ENCODE assay signal across 26 cellular contexts in the genomic region with DNA sequence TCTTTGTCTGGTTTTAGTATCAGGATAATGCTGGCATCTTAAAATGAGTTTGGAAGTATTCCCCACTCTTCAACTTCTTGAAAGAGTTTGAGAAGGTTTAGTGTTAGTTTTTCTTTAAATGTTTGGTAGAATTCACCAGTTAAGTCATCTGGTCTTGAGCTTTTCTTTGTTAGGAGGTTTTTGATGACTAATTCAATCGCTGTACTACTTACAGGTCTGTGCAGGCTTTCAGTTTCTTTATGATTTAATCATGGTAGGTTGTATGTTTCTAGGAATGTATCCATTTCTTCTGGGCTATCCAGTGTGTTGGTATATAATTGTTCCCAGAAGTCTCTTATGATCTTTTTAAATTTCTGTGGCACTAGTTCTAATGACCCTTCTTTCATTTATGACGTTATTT.
DNase-seq lines count a peak whose midpoint lies in the region; ATAC-seq, FAIRE-seq and TF ChIP-seq lines count a peak whose summit lies in the region.
"Had no signal": no experiment of that assay in that cellular context is flagged by ENCODE, and none has a peak within 500 bp of the region (broad histone marks: within the 10 kb centered on the region; RNA-seq: fewer than 3 reads in every experiment).

No MANE protein-coding gene starts in this region.

- peak; percentile 60; the same call in 1 of the 3 replicates for ATAC-seq in RWPE2 (ENCODE audit: low read depth)
- peak; percentile 63 for ATAC-seq in GM12878
- ATAC-seq in GM19455 (IDR thresholded peaks at IDR 0.05; ENCODE audit: unreplicated experiment): no peak
- ATAC-seq: K562, left cardiac atrium, mucosa of descending colon, PC-3, Right ventricle myocardium inferior, SK-N-SH treated with all-trans-retinoic acid at 6 μM for 48 hours, T-helper 17 cell had no signal

- intact Hi-C loops in GM12878 (cut with micrococcal nuclease; ENCODE audit: unreplicated experiment): no loop called here

- SMC1A ChIA-PET in GM12878 (lab: Charles Lee; ENCODE audit: uncharacterized antibody, unreplicated experiment): interaction anchor here (1.6 to 1.7 kb wide), 2 partner anchors 9 to 16 kb away, joined by 3 to 5 read pairs; no protein-coding TSS in a partner anchor

- peak overlapping the region; percentile 82 for H3K27ac Mint-ChIP-seq in activated naive CD4-positive, alpha-beta T cell treated with anti-CD3 and anti-CD28 coated beads, Interleukin-2, amount 10 ng/mL, durations not matched to agents 7 days and 5 days
- no peak overlapping the region for H3K27ac Mint-ChIP-seq in type B pancreatic cell
- H3K27ac Mint-ChIP-seq: CD8-positive, alpha-beta memory T cell; nephron; T-helper 17 cell had no signal

- dilution Hi-C loops in keratinocyte (cut with MboI; ENCODE audit: extremely low pct_ligation_motif_present, low sequenced_read_pairs): no loop called here

- H3K4me2 ChIP-seq in GM12878 (ENCODE audit: control insufficient read depth, insufficient read depth) (no peak overlapping the region), keratinocyte (ENCODE audit: control insufficient read depth, extremely low read depth, insufficient read depth, low read depth, low read length) (peak overlapping the region; percentile 36)

- DNase-seq in activated naive CD4-positive, alpha-beta T cell treated with anti-CD3 and anti-CD28 coated beads, Interleukin-2, amount 10 ng/mL, durations not matched to agents 7 days and 5 days: no peak
- no peak for DNase-seq in activated naive CD4-positive, alpha-beta T cell treated with anti-CD3 and anti-CD28 coated beads, Interleukin-2, amount 50 U/mL, for 16 hours
- DNase-seq in RWPE2 (ENCODE audit: low spot score) (no peak), GM12878 (ENCODE audit: low read depth, low spot score) (no peak), keratinocyte (ENCODE audit: low read depth, low spot score) (peak; percentile 32), NCI-H446 treated with DMSO at 0.1 percent for 48 hours (lab: John Stamatoyannopoulos, UW) (no peak), type B pancreatic cell (ENCODE audit: extremely low spot score, unreplicated experiment) (no peak)
- DNase-seq: CD8-positive, alpha-beta memory T cell; hippocampal formation; left cardiac atrium; mucosa of descending colon; NCI-H1092 treated with DMSO at 0.1 percent for 48 hours; NCI-H1930; NCI-H526; NK-92 treated with Interleukin-12 subunit alpha and Interleukin-12 subunit beta, amount 100 ng/mL, for 24 hours; PC-3; stimulated activated CD4-positive, alpha-beta T cell treated with anti-CD3 and anti-CD28 coated beads, Interleukin-4, amount 100 ng/mL, for 24 hours; T-helper 17 cell; upper lobe of left lung had no signal

- in situ Hi-C loops in GM12878 (cut with MboI): no loop called here

- H3K9ac ChIP-seq in GM12878 (ENCODE audit: control insufficient read depth, insufficient read depth, low read length): no peak overlapping the region
- no peak overlapping the region for H3K9ac ChIP-seq in keratinocyte (ENCODE audit: control insufficient read depth, extremely low read depth, insufficient read depth, low read length)

- peaks cover 28% of the 10 kb centered on the region for H3K36me3 Mint-ChIP-seq in activated naive CD4-positive, alpha-beta T cell treated with anti-CD3 and anti-CD28 coated beads, Interleukin-2, amount 10 ng/mL, durations not matched to agents 7 days and 5 days
- no peaks in the 10 kb centered on the region for H3K36me3 Mint-ChIP-seq in type B pancreatic cell
- H3K36me3 Mint-ChIP-seq: CD8-positive, alpha-beta memory T cell had no signal

- TF ChIP-seq CTCF in RWPE2 (IDR thresholded peaks at IDR 0.05; ENCODE audit: poor library complexity, severe bottlenecking) (no peak), GM12878 (IDR thresholded peaks at IDR 0.05 in 2 of 3, conservative IDR thresholded peaks at IDR 0.05 in 1 of 3; ENCODE audit: control insufficient read depth in 2 of 3, extremely low read depth in 1 of 3, insufficient read depth in 1 of 3, low read depth in 3 of 3, low read length in 3 of 3) (no peak), keratinocyte (optimal IDR thresholded peaks at IDR 0.05 in 1 of 3, IDR thresholded peaks at IDR 0.05 in 1 of 3, conservative IDR thresholded peaks at IDR 0.05 in 1 of 3; ENCODE audit: extremely low read depth in 1 of 3, insufficient read depth in 2 of 3, low read length in 3 of 3) (no peak), type B pancreatic cell (conservative IDR thresholded peaks at IDR 0.05) (no peak)

- H3K4me3 ChIP-seq in RWPE2 (ENCODE audit: severe bottlenecking): no peak overlapping the region
- no peak overlapping the region for H3K4me3 ChIP-seq in GM12878
- no peak overlapping the region for H3K4me3 ChIP-seq in keratinocyte (ENCODE audit: control insufficient read depth in 2 of 3, extremely low read depth in 1 of 3, insufficient read depth in 2 of 3, low read depth in 1 of 3, low read length in 3 of 3)
- H3K4me3 ChIP-seq: K562, lung, mucosa of descending colon, upper lobe of left lung had no signal

- H3K27me3 ChIP-seq in RWPE2 (ENCODE audit: insufficient read depth, poor library complexity, severe bottlenecking): no peaks in the 10 kb centered on the region
- no peaks in the 10 kb centered on the region for H3K27me3 ChIP-seq in GM12878 (replicated peaks in 1 of 2; ENCODE audit: control insufficient read depth in 2 of 2, insufficient read depth in 2 of 2, low read length in 1 of 2)
- H3K27me3 ChIP-seq in keratinocyte (ENCODE audit: control insufficient read depth, extremely low read depth, insufficient read depth, low read length): no peaks in the 10 kb centered on the region
- H3K27me3 ChIP-seq: upper lobe of left lung had no signal

- H3K27ac ChIP-seq in RWPE2 (ENCODE audit: poor library complexity, severe bottlenecking): no peak overlapping the region
- H3K27ac ChIP-seq in GM12878 (ENCODE audit: control insufficient read depth, insufficient read depth): no peak overlapping the region
- H3K27ac ChIP-seq in keratinocyte (ENCODE audit: control insufficient read depth, insufficient read depth, low read length): no peak overlapping the region
- H3K27ac ChIP-seq: upper lobe of left lung had no signal

- no peaks in the 10 kb centered on the region for H3K9me3 ChIP-seq in RWPE2 (ENCODE audit: severe bottlenecking)
- no peaks in the 10 kb centered on the region for H3K9me3 ChIP-seq in GM12878 (replicated peaks; ENCODE audit: control insufficient read depth, insufficient read depth, low read length)
- H3K9me3 ChIP-seq in keratinocyte (ENCODE audit: control insufficient read depth, low read depth, low read length): no peaks in the 10 kb centered on the region
- H3K9me3 ChIP-seq: mucosa of descending colon had no signal

- no peaks in the 10 kb centered on the region for H3K79me2 ChIP-seq in GM12878 (ENCODE audit: control insufficient read depth, insufficient read depth, low read length)
- H3K79me2 ChIP-seq in keratinocyte (ENCODE audit: control insufficient read depth, insufficient read depth, low read length): no peaks in the 10 kb centered on the region

- RAD21 ChIA-PET in GM12878 (lab: Charles Lee; ENCODE audit: unreplicated experiment): no interaction called here

- no peak overlapping the region for H2AFZ ChIP-seq in GM12878 (ENCODE audit: control insufficient read depth, low read depth, low read length)
- no peak overlapping the region for H2AFZ ChIP-seq in keratinocyte (ENCODE audit: control insufficient read depth, low read length)

- H3K9me1 ChIP-seq in keratinocyte (ENCODE audit: control insufficient read depth, extremely low read depth, insufficient read depth, low read length): no peaks in the 10 kb centered on the region

- TF ChIP-seq EP300 in GM12878 (IDR thresholded peaks at IDR 0.05; ENCODE audit: borderline replicate concordance in 1 of 2, control insufficient read depth in 1 of 2, low read depth in 2 of 2, low read length in 2 of 2): no peak

- peak; percentile 13 for FAIRE-seq in GM12878 (lab: Jason Lieb, UNC)
- peak; percentile 49 for FAIRE-seq in keratinocyte (lab: Jason Lieb, UNC)
- FAIRE-seq: H54, K562 had no signal

- no TSS peak for BruUV-seq in GM12878 (replicated peaks; lab: Mats Ljungman, UMichigan)

- H3K27me3 Mint-ChIP-seq in activated naive CD4-positive, alpha-beta T cell treated with anti-CD3 and anti-CD28 coated beads, Interleukin-2, amount 10 ng/mL, durations not matched to agents 7 days and 5 days: peaks cover 3% of the 10 kb centered on the region
- peaks cover 4% of the 10 kb centered on the region for H3K27me3 Mint-ChIP-seq in type B pancreatic cell
- H3K27me3 Mint-ChIP-seq: T-helper 17 cell had no signal

- H3K4me1 Mint-ChIP-seq in activated naive CD4-positive, alpha-beta T cell treated with anti-CD3 and anti-CD28 coated beads, Interleukin-2, amount 10 ng/mL, durations not matched to agents 7 days and 5 days: peaks cover 36% of the 10 kb centered on the region
- H3K4me1 Mint-ChIP-seq in type B pancreatic cell (ENCODE audit: unreplicated experiment): peaks cover 5% of the 10 kb centered on the region
- H3K4me1 Mint-ChIP-seq: nephron had no signal

- CTCF ChIA-PET in activated naive CD4-positive, alpha-beta T cell treated with anti-CD3 and anti-CD28 coated beads, Interleukin-2, amount 10 ng/mL, durations not matched to agents 7 days and 5 days (lab: Charles Lee): interaction anchor here (1.4 kb wide), 1 partner anchor 13 kb away, joined by 3 read pairs; no protein-coding TSS in a partner anchor
- CTCF ChIA-PET in GM12878 (lab: Yijun Ruan, JAX): interaction anchor here (0.8 to 1.0 kb wide), 2 partner anchors 8 to 26 kb away, joined by 3 read pairs; no protein-coding TSS in a partner anchor

- POLR2A ChIA-PET in GM12878 (lab: Charles Lee): no interaction called here

- H4K20me1 ChIP-seq in GM12878 (ENCODE audit: control insufficient read depth, insufficient read depth): no peaks in the 10 kb centered on the region
- H4K20me1 ChIP-seq in keratinocyte (ENCODE audit: control insufficient read depth, extremely low read depth, insufficient read depth, low read length): no peaks in the 10 kb centered on the region

- H3K36me3 ChIP-seq in RWPE2 (ENCODE audit: low read depth) (no peaks in the 10 kb centered on the region), GM12878 (ENCODE audit: control insufficient read depth in 2 of 2, insufficient read depth in 2 of 2, low read length in 1 of 2) (no peaks in the 10 kb centered on the region), keratinocyte (ENCODE audit: control insufficient read depth in 2 of 2, extremely low read depth in 1 of 2, insufficient read depth in 2 of 2, low read length in 2 of 2) (no peaks in the 10 kb centered on the region)
- H3K36me3 ChIP-seq: upper lobe of left lung had no signal

- H3K4me1 ChIP-seq in RWPE2 (ENCODE audit: insufficient read depth, poor library complexity, severe bottlenecking) (no peaks in the 10 kb centered on the region), GM12878 (ENCODE audit: control insufficient read depth, insufficient read depth, low read length) (no peaks in the 10 kb centered on the region), keratinocyte (ENCODE audit: control insufficient read depth, extremely low read depth, insufficient read depth, low read length) (peaks cover 3% of the 10 kb centered on the region)
- H3K4me1 ChIP-seq: upper lobe of left lung had no signal

- no peak overlapping the region for H3K4me3 Mint-ChIP-seq in activated naive CD4-positive, alpha-beta T cell treated with anti-CD3 and anti-CD28 coated beads, Interleukin-2, amount 10 ng/mL, durations not matched to agents 7 days and 5 days
- no peak overlapping the region for H3K4me3 Mint-ChIP-seq in type B pancreatic cell
- H3K4me3 Mint-ChIP-seq: CD8-positive, alpha-beta memory T cell; nephron; T-helper 17 cell had no signal

- no peak for TF ChIP-seq POLR2A in GM12878 (IDR thresholded peaks at IDR 0.05; ENCODE audit: low read depth, low read length)

- peaks cover 26% of the 10 kb centered on the region for H3K9me3 Mint-ChIP-seq in activated naive CD4-positive, alpha-beta T cell treated with anti-CD3 and anti-CD28 coated beads, Interleukin-2, amount 10 ng/mL, durations not matched to agents 7 days and 5 days
- H3K9me3 Mint-ChIP-seq in type B pancreatic cell: no peaks in the 10 kb centered on the region

- WGBS in GM12878 (ENCODE audit: insufficient coverage, insufficient replicate concordance, low lambda C conversion rate, missing lambda C conversion rate): 4% methylated on average over 2 of the region's 2 CpGs

- no peak for TF ChIP-seq RAD21 in GM12878 (IDR thresholded peaks at IDR 0.05; ENCODE audit: insufficient read depth, low read depth, low read length)
